Comparison of ENCODE assay signal across 8 cellular contexts in genomic region chr12:95473947-95474817, GRCh38. TPM values are rescaled to one million over a fixed set of nuclear protein-coding genes. Genes with fewer than 3 reads are reported as not detected.
DNase-seq lines count a peak whose midpoint lies in the region; ATAC-seq and TF ChIP-seq lines count a peak whose summit lies in the region.

Gene METAP2, plus strand, starts transcription at chr12:95474152. Its CDS starts 28 bp downstream, at chr12:95474180.

- peak within 1 kb of the TSS; percentile 82 for H4K8ac ChIP-seq in trophoblast cell (ENCODE audit: low read depth, low read length)

- H2BK5ac ChIP-seq in trophoblast cell (ENCODE audit: low read depth, low read length, poor library complexity) = no peak within 1 kb of the TSS

- H3K36me3 ChIP-seq in adipocyte (ENCODE audit: control insufficient read depth, insufficient read depth, low read length, severe bottlenecking) = peaks cover 32% of the 10 kb centered on the region
- peaks cover 25% of the 10 kb centered on the region for H3K36me3 ChIP-seq in cardiac muscle cell
- H3K36me3 ChIP-seq in trophoblast cell (ENCODE audit: control insufficient read depth in 1 of 2, insufficient read depth in 2 of 2, low read length in 2 of 2) = peaks cover 4 to 13% of the 10 kb centered on the region in 2 experiments
- H3K36me3 ChIP-seq in transverse colon = peaks cover 0 to 20% (median 0%) of the 10 kb centered on the region in 4 donors

- TF ChIP-seq EP300 in transverse colon (IDR thresholded peaks at IDR 0.05; ENCODE audit: low read depth) = no peak

- H3K27ac ChIP-seq in cardiac muscle cell (peak within 1 kb of the TSS; percentile 94), trophoblast cell (ENCODE audit: low read depth, low read length) (peak within 1 kb of the TSS; percentile 63), transverse colon (peak within 1 kb of the TSS; percentile 89 to 98 (median 92))

- H3K9me3 ChIP-seq in adipocyte (ENCODE audit: control insufficient read depth, low read length) (no peaks in the 10 kb centered on the region), cardiac muscle cell (ENCODE audit: low read depth) (no peaks in the 10 kb centered on the region), trophoblast cell (ENCODE audit: insufficient read depth, low read depth, low read length) (no peaks in the 10 kb centered on the region), transverse colon (no peaks in the 10 kb centered on the region)

- H4K12ac ChIP-seq in trophoblast cell (ENCODE audit: low read depth, low read length) = peak within 1 kb of the TSS; percentile 65

- H3K79me2 ChIP-seq in trophoblast cell (ENCODE audit: control insufficient read depth, insufficient read depth, low read length, poor library complexity) = peaks cover 13% of the 10 kb centered on the region

- H3K4ac ChIP-seq in trophoblast cell (ENCODE audit: low read depth, low read length) = peak within 1 kb of the TSS; percentile 95

- H3K14ac ChIP-seq in trophoblast cell (ENCODE audit: low read length) = peak within 1 kb of the TSS; percentile 59

- H2AK5ac ChIP-seq in trophoblast cell (ENCODE audit: low read length) = peak within 1 kb of the TSS; percentile 71

- WGBS in trophoblast cell (ENCODE audit: extremely low coverage, insufficient coverage, insufficient read length) = no CpG with 5 or more reads among the region's 54 CpGs
- 1% methylated on average over 25 of the region's 54 CpGs; no CpG with 5 or more reads in 1 of the 2 donors for WGBS in transverse colon (ENCODE audit: low coverage in 1 of 2), 2 donors

- H3K27me3 ChIP-seq in adipocyte (replicated peaks; ENCODE audit: control insufficient read depth, insufficient read depth, low read length) (no peaks in the 10 kb centered on the region), cardiac muscle cell (no peaks in the 10 kb centered on the region), trophoblast cell (ENCODE audit: insufficient read depth, low read length) (no peaks in the 10 kb centered on the region), transverse colon (no peaks in the 10 kb centered on the region)

- H3K4me3 ChIP-seq in GM12875 (ENCODE audit: low read depth, low read length) (peak within 1 kb of the TSS; percentile 71), adipocyte (ENCODE audit: low read length) (peak within 1 kb of the TSS; percentile 98), cardiac muscle cell (peak within 1 kb of the TSS; percentile 80), trophoblast cell (ENCODE audit: low read depth, low read length) (peak within 1 kb of the TSS; percentile 87), transverse colon (peak within 1 kb of the TSS; percentile 61 to 99 (median 91))

- H3K18ac ChIP-seq in trophoblast cell (ENCODE audit: low read length) = peak within 1 kb of the TSS; percentile 6

- peak within 1 kb of the TSS; percentile 62 for H2AFZ ChIP-seq in trophoblast cell (ENCODE audit: insufficient read depth, low read length, poor library complexity)

- intact Hi-C loops in transverse colon (cut with DNase I; ENCODE audit: low total_unique reads) = loop anchor here (5.0 kb wide), 1 partner anchor 77 kb away; no protein-coding TSS in a partner anchor

- H2BK12ac ChIP-seq in trophoblast cell (ENCODE audit: low read length) = no peak within 1 kb of the TSS

- H3K4me1 ChIP-seq in adipocyte (ENCODE audit: control insufficient read depth, insufficient read depth, low read length) (peaks cover 16% of the 10 kb centered on the region), cardiac muscle cell (ENCODE audit: low read depth) (peaks cover 10% of the 10 kb centered on the region), trophoblast cell (ENCODE audit: control insufficient read depth in 1 of 2, insufficient read depth in 2 of 2, low read length in 2 of 2) (no peaks in the 10 kb centered on the region), transverse colon (peaks cover 9 to 26% (median 12%) of the 10 kb centered on the region in 4 donors)

- TF ChIP-seq CTCF in GM12875 (IDR thresholded peaks at IDR 0.05; ENCODE audit: borderline replicate concordance, insufficient read depth, low read depth, low read length) (no peak), cardiac muscle cell (IDR thresholded peaks at IDR 0.05; ENCODE audit: low read depth, low read length) (no peak), transverse colon (IDR thresholded peaks at IDR 0.05) (no peak)

- H4K91ac ChIP-seq in trophoblast cell (ENCODE audit: low read depth, low read length) = peak within 1 kb of the TSS; percentile 81

- H3K79me1 ChIP-seq in trophoblast cell (ENCODE audit: low read length) = peaks cover 10% of the 10 kb centered on the region

- no peak within 1 kb of the TSS for H2BK120ac ChIP-seq in trophoblast cell (ENCODE audit: insufficient read depth, low read length, poor library complexity)

- DNase-seq in NCI-H1436 (lab: John Stamatoyannopoulos, UW) (peak; percentile 80), T follicular helper cell (ENCODE audit: low read depth) (peak; percentile 84), adipocyte (ENCODE audit: low read depth) (peak; percentile 99), cardiac muscle cell (ENCODE audit: low read depth in 1 of 2, low spot score in 1 of 2) (peak; percentile 97 to 98), trophoblast cell (peak; percentile 98 to 99), transverse colon (peak; percentile 96)

- in situ Hi-C loops in transverse colon (cut with MboI; ENCODE audit: low pct_ligation_motif_present in 1 of 4, low pct_unique_long_range_greater_than_20kb in 1 of 4, low sequenced_read_pairs in 3 of 4) = no loop called here

- H3K4me2 ChIP-seq in trophoblast cell (ENCODE audit: low read length) = peak within 1 kb of the TSS; percentile 99

- TF ChIP-seq POLR2A in transverse colon (IDR thresholded peaks at IDR 0.05) = peak; percentile 96

- H3K9ac ChIP-seq in adipocyte (ENCODE audit: low read length) (peak within 1 kb of the TSS; percentile 100), trophoblast cell (ENCODE audit: low read length) (peak within 1 kb of the TSS; percentile 97)

- H3K23ac ChIP-seq in trophoblast cell (ENCODE audit: low read length) = no peak within 1 kb of the TSS

- peak; percentile 98 for ATAC-seq in HG02798 (IDR thresholded peaks at IDR 0.05; ENCODE audit: poor library complexity, unreplicated experiment)

RNA-seq across cellular contexts. Expression of gene METAP2, which starts in this region (rescaled TPM):
- total RNA-seq in cardiac muscle cell (59.1 and 98.8 TPM in 2 replicates), transverse colon (10 to 100 TPM in 3 of 4 donors, 1 to 10 TPM in 1; 5.2 to 59.7 (median 42.7) TPM)
- polyA plus RNA-seq in cardiac muscle cell = 41.1 and 67.8 TPM in 2 replicates
- polyA plus RNA-seq in trophoblast cell (2013) = 55.1 and 56.0 TPM in 2 replicates

Comparison
In these comparisons a context has a peak if more than half of its experiments do, and no peak if none do; other contexts are left out.
1. Peak in every context shown above with its lines: DNase-seq, ATAC-seq, H3K4me3 ChIP-seq and H3K27ac ChIP-seq.